In the genomic region with DNA sequence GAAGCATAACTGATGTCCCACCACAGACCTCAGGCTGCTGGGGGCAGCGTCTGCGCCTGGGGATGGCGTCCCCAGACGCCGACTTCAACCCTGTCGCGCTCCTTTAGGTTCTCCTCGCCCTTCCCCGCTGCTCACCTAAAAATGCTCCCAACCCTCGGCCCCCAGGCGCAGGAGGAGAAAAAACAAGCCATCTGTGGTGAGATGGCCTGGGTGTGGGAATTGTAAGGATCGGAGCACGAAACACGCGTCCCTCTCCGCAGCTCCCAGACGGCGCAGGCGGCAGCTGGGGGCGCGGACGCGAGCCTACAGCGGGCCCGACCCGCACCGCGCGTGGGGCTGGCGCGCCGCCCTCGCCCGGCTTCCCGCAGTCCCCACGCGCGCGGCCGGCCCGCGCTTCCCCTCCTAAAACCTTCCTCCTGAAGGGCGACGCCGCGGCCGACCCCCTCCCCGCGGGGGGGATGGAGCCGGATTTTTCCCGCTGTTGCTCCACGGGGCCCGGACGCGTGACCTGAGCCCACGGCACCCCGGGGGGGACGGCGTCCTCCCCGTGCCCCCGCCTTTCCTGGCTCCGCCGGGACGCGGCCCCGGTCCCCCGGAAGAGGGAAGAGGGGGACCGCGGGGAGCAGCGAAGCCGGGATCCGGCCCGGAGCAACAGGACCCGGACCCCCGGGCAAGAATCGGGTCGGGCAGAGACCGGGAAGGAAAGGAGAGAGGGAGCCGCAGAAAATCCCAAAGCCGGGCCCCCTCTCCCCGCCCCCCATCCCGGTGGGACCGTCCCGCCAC, we compare ENCODE assay signal across 8 cellular contexts. TPM values are rescaled to one million over a fixed set of nuclear protein-coding genes. Genes with fewer than 3 reads are reported as not detected.
DNase-seq lines count a peak whose midpoint lies in the region; ATAC-seq and TF ChIP-seq lines count a peak whose summit lies in the region.

No MANE protein-coding gene starts in this region.

- peaks cover 13% of the 10 kb centered on the region for H3K9me3 ChIP-seq in KOPT-K1 (ENCODE audit: insufficient read depth, low read length, poor library complexity, severe bottlenecking)

- TF ChIP-seq CTCF in AG10803 (conservative IDR thresholded peaks at IDR 0.05; ENCODE audit: low read length) (no peak), foreskin fibroblast (IDR thresholded peaks at IDR 0.05; ENCODE audit: low read depth, low read length) (no peak), neural crest cell (conservative IDR thresholded peaks at IDR 0.05) (no peak)

- peak overlapping the region; percentile 91 for H3K4me3 ChIP-seq in AG10803 (ENCODE audit: low read length)
- peak overlapping the region; percentile 83 to 90 for H3K4me3 ChIP-seq in foreskin fibroblast (ENCODE audit: low read depth in 1 of 2, low read length in 2 of 2)

- ATAC-seq in GM19397 (IDR thresholded peaks at IDR 0.05; ENCODE audit: unreplicated experiment) (peak; percentile 28), GM18498 (IDR thresholded peaks at IDR 0.05; ENCODE audit: unreplicated experiment) (no peak)

- H3K4me3 Mint-ChIP-seq in activated T-helper 2 cell treated with anti-CD3 and anti-CD28 coated beads, Interferon-gamma antibody, Interleukin-2, Interleukin-4, amounts not matched to agents 10 μg/mL and 5 μg/mL and 100 μg/mL, durations not matched to agents 14 hours and 24 hours and 36 hours (ENCODE audit: low read depth), result peak overlapping the region; percentile 78
- H3K4me3 Mint-ChIP-seq in neural crest cell, result peak overlapping the region; percentile 94

- H3K4me1 Mint-ChIP-seq in activated T-helper 2 cell treated with anti-CD3 and anti-CD28 coated beads, Interferon-gamma antibody, Interleukin-2, Interleukin-4, amounts not matched to agents 10 μg/mL and 5 μg/mL and 100 μg/mL, durations not matched to agents 14 hours and 24 hours and 36 hours (ENCODE audit: low read depth), result peaks cover 26% of the 10 kb centered on the region
- peaks cover 34% of the 10 kb centered on the region for H3K4me1 Mint-ChIP-seq in neural crest cell

- DNase-seq in AG10803 (ENCODE audit: low read depth) (no peak), foreskin fibroblast (peak in 1 of 2 donors; percentile 60), neural crest cell (ENCODE audit: low read depth, low spot score) (no peak), DMS153 (lab: John Stamatoyannopoulos, UW) (no peak)
- DNase-seq in activated T-helper 2 cell treated with anti-CD3 and anti-CD28 coated beads, Interferon-gamma antibody, Interleukin-2, Interleukin-4, amounts not matched to agents 10 μg/mL and 5 μg/mL and 100 μg/mL, durations not matched to agents 14 hours and 24 hours and 36 hours (ENCODE audit: low spot score), result no peak

- H3K9me3 Mint-ChIP-seq in activated T-helper 2 cell treated with anti-CD3 and anti-CD28 coated beads, Interferon-gamma antibody, Interleukin-2, Interleukin-4, amounts not matched to agents 10 μg/mL and 5 μg/mL and 100 μg/mL, durations not matched to agents 14 hours and 24 hours and 36 hours, result no peaks in the 10 kb centered on the region
- H3K9me3 Mint-ChIP-seq in neural crest cell, result no peaks in the 10 kb centered on the region

- no peak overlapping the region for H3K27ac Mint-ChIP-seq in activated T-helper 2 cell treated with anti-CD3 and anti-CD28 coated beads, Interferon-gamma antibody, Interleukin-2, Interleukin-4, amounts not matched to agents 10 μg/mL and 5 μg/mL and 100 μg/mL, durations not matched to agents 14 hours and 24 hours and 36 hours
- H3K27ac Mint-ChIP-seq in neural crest cell (ENCODE audit: unreplicated experiment), result peak overlapping the region; percentile 95

- H3K36me3 Mint-ChIP-seq in activated T-helper 2 cell treated with anti-CD3 and anti-CD28 coated beads, Interferon-gamma antibody, Interleukin-2, Interleukin-4, amounts not matched to agents 10 μg/mL and 5 μg/mL and 100 μg/mL, durations not matched to agents 14 hours and 24 hours and 36 hours (ENCODE audit: low read depth), result no peaks in the 10 kb centered on the region
- H3K36me3 Mint-ChIP-seq in neural crest cell (ENCODE audit: low read depth), result peaks cover 2% of the 10 kb centered on the region

- H3K27ac ChIP-seq in KOPT-K1 (ENCODE audit: low read depth, low read length, poor library complexity, severe bottlenecking), result peak overlapping the region; percentile 64

- no peaks in the 10 kb centered on the region for H3K36me3 ChIP-seq in KOPT-K1 (ENCODE audit: insufficient read depth, low read length)

- intact Hi-C loops in activated T-helper 2 cell treated with anti-CD3 and anti-CD28 coated beads, Interferon-gamma antibody, Interleukin-2, Interleukin-4, amounts not matched to agents 10 μg/mL and 5 μg/mL and 100 μg/mL, durations not matched to agents 14 hours and 24 hours and 36 hours (cut with micrococcal nuclease), result loop anchor here (2.0 to 5.0 kb wide), 2 partner anchors 74 to 850 kb away; no protein-coding TSS in a partner anchor

- H3K27me3 Mint-ChIP-seq in activated T-helper 2 cell treated with anti-CD3 and anti-CD28 coated beads, Interferon-gamma antibody, Interleukin-2, Interleukin-4, amounts not matched to agents 10 μg/mL and 5 μg/mL and 100 μg/mL, durations not matched to agents 14 hours and 24 hours and 36 hours (ENCODE audit: low read depth), result peaks cover 29% of the 10 kb centered on the region
- H3K27me3 Mint-ChIP-seq in neural crest cell (ENCODE audit: low read depth), result no peaks in the 10 kb centered on the region

RNA-seq across cellular contexts. Expression of a gene that starts 0.6 kb away (rescaled TPM):
- total RNA-seq in activated T-helper 2 cell treated with anti-CD3 and anti-CD28 coated beads, Interferon-gamma antibody, Interleukin-2, Interleukin-4, amounts not matched to agents 10 μg/mL and 5 μg/mL and 100 μg/mL, durations not matched to agents 14 hours and 24 hours and 36 hours, result 20.8 and 26.9 TPM in 2 replicates
- total RNA-seq in neural crest cell, result 108 and 114 TPM in 2 replicates
